Comparison of ENCODE assay signal across 8 cellular contexts in genomic region chr6:26272171-26272631, GRCh38.
DNase-seq lines count a peak whose midpoint lies in the region; ATAC-seq and TF ChIP-seq lines count a peak whose summit lies in the region.

No MANE protein-coding gene starts in this region.

- H3K36me3 ChIP-seq in Caco-2 (ENCODE audit: control insufficient read depth, insufficient read depth, low read length) = no peaks in the 10 kb centered on the region
- H3K36me3 ChIP-seq in body of pancreas (replicated peaks in 1 of 2; ENCODE audit: insufficient read depth in 1 of 2, low read depth in 2 of 2) = no peaks in the 10 kb centered on the region

- BruUV-seq in Caco-2 (replicated peaks; lab: Mats Ljungman, UMichigan) = no TSS peak

- no peaks in the 10 kb centered on the region for H3K27me3 Mint-ChIP-seq in Caco-2 (ENCODE audit: insufficient read depth, unreplicated experiment)
- no peaks in the 10 kb centered on the region for H3K27me3 Mint-ChIP-seq in activated naive CD4-positive, alpha-beta T cell treated with anti-CD3 and anti-CD28 coated beads, Interleukin-2, amount 50 U/mL, for 24 hours

- intact Hi-C loops in Caco-2 (cut with micrococcal nuclease; ENCODE audit: unreplicated experiment) (loop anchor here (1.0 to 10.0 kb wide), 9 partner anchors 13 to 1563 kb away; a partner anchor contains a TSS), body of pancreas (cut with DNase I) (no loop called here)

- H3K9me3 Mint-ChIP-seq in Caco-2 (ENCODE audit: unreplicated experiment) = no peaks in the 10 kb centered on the region
- no peaks in the 10 kb centered on the region for H3K9me3 Mint-ChIP-seq in activated naive CD4-positive, alpha-beta T cell treated with anti-CD3 and anti-CD28 coated beads, Interleukin-2, amount 50 U/mL, for 24 hours

- H3K4me1 ChIP-seq in Caco-2 (peaks cover 13% of the 10 kb centered on the region), body of pancreas (peaks cover 23% of the 10 kb centered on the region)

- POLR2A ChIA-PET in Caco-2 (lab: Charles Lee) = interaction anchor here (0.5 to 7.3 kb wide), 22 partner anchors 10 to 1619 kb away, joined by 3 to 182 read pairs (median 8); a partner anchor contains a TSS

- H3K4me1 Mint-ChIP-seq in Caco-2 (ENCODE audit: low read depth, unreplicated experiment) = peaks cover 15% of the 10 kb centered on the region
- peaks cover 6% of the 10 kb centered on the region for H3K4me1 Mint-ChIP-seq in activated naive CD4-positive, alpha-beta T cell treated with anti-CD3 and anti-CD28 coated beads, Interleukin-2, amount 50 U/mL, for 24 hours

- TF ChIP-seq POLR2A in body of pancreas (IDR thresholded peaks at IDR 0.05) = no peak

- no peak overlapping the region for H3K4me3 Mint-ChIP-seq in Caco-2 (ENCODE audit: unreplicated experiment)
- H3K4me3 Mint-ChIP-seq in activated naive CD4-positive, alpha-beta T cell treated with anti-CD3 and anti-CD28 coated beads, Interleukin-2, amount 50 U/mL, for 24 hours = no peak overlapping the region

- peak; percentile 82 for DNase-seq in Caco-2
- peak; percentile 54 for DNase-seq in NCI-H774 (lab: John Stamatoyannopoulos, UW)
- DNase-seq in body of pancreas = no peak
- DNase-seq in DMS 273 treated with DMSO at 0.1 percent for 48 hours (lab: John Stamatoyannopoulos, UW) = no peak

- peaks cover 7% of the 10 kb centered on the region for H3K36me3 Mint-ChIP-seq in Caco-2 (ENCODE audit: insufficient read depth, unreplicated experiment)
- H3K36me3 Mint-ChIP-seq in activated naive CD4-positive, alpha-beta T cell treated with anti-CD3 and anti-CD28 coated beads, Interleukin-2, amount 50 U/mL, for 24 hours = no peaks in the 10 kb centered on the region

- CTCF ChIA-PET in Caco-2 (lab: Charles Lee) = interaction anchor here (0.7 to 1.7 kb wide), 6 partner anchors 9 to 1621 kb away, joined by 3 to 16 read pairs (median 4); a partner anchor contains a TSS

- ATAC-seq in GM21723 (IDR thresholded peaks at IDR 0.05; ENCODE audit: unreplicated experiment) (peak; percentile 27), body of pancreas (no peak)

- H3K27me3 ChIP-seq in Caco-2 (replicated peaks; ENCODE audit: control insufficient read depth, insufficient read depth, low read length) (no peaks in the 10 kb centered on the region), body of pancreas (peaks cover 6 to 38% of the 10 kb centered on the region in 2 donors)

- peak overlapping the region; percentile 50 for H3K4me3 ChIP-seq in Caco-2 (ENCODE audit: low read depth, low read length)
- peak overlapping the region; percentile 89 for H3K4me3 ChIP-seq in iPS-11a (ENCODE audit: low read depth, low read length)
- peak overlapping the region; percentile 32 to 56 (median 43) for H3K4me3 ChIP-seq in skin epidermis
- H3K4me3 ChIP-seq in body of pancreas = no peak overlapping the region

- H3K9me3 ChIP-seq in Caco-2 = no peaks in the 10 kb centered on the region
- H3K9me3 ChIP-seq in body of pancreas = peaks cover 0 to 6% (median 0%) of the 10 kb centered on the region in 3 donors

- no peak overlapping the region for H3K27ac Mint-ChIP-seq in Caco-2 (ENCODE audit: unreplicated experiment)
- H3K27ac Mint-ChIP-seq in activated naive CD4-positive, alpha-beta T cell treated with anti-CD3 and anti-CD28 coated beads, Interleukin-2, amount 50 U/mL, for 24 hours = peak overlapping the region; percentile 30

- TF ChIP-seq CTCF in Caco-2 (IDR thresholded peaks at IDR 0.05; ENCODE audit: insufficient read depth in 1 of 2, low read depth in 1 of 2, low read length in 1 of 2, severe bottlenecking in 1 of 2, unreplicated experiment in 1 of 2) (peak in 1 of 2 experiments; percentile 9), body of pancreas (IDR thresholded peaks at IDR 0.05) (no peak)

- peak overlapping the region in 19 of 21 experiments; percentile 37 to 85 (median 71) for H3K27ac ChIP-seq in skin epidermis
- peak overlapping the region in 1 of 4 donors; percentile 72 for H3K27ac ChIP-seq in body of pancreas

- WGBS in body of pancreas, 2 donors = 6 to 8% methylated on average over 24 to 31 of the region's 31 CpGs

Comparison
In these comparisons a context has a peak if more than half of its experiments do, and no peak if none do; other contexts are left out.
1. DNase-seq: peak in Caco-2 (2 of 2) and NCI-H774 (single experiment); none in body of pancreas (0 of 4) and DMS 273 treated with DMSO at 0.1 percent for 48 hours (single experiment).
2. H3K4me3 ChIP-seq: peak in Caco-2 (single experiment), iPS-11a (single experiment) and skin epidermis (7 of 7); none in body of pancreas (0 of 2).